Comparison of ENCODE assay signal across 15 cellular contexts in the genomic region with DNA sequence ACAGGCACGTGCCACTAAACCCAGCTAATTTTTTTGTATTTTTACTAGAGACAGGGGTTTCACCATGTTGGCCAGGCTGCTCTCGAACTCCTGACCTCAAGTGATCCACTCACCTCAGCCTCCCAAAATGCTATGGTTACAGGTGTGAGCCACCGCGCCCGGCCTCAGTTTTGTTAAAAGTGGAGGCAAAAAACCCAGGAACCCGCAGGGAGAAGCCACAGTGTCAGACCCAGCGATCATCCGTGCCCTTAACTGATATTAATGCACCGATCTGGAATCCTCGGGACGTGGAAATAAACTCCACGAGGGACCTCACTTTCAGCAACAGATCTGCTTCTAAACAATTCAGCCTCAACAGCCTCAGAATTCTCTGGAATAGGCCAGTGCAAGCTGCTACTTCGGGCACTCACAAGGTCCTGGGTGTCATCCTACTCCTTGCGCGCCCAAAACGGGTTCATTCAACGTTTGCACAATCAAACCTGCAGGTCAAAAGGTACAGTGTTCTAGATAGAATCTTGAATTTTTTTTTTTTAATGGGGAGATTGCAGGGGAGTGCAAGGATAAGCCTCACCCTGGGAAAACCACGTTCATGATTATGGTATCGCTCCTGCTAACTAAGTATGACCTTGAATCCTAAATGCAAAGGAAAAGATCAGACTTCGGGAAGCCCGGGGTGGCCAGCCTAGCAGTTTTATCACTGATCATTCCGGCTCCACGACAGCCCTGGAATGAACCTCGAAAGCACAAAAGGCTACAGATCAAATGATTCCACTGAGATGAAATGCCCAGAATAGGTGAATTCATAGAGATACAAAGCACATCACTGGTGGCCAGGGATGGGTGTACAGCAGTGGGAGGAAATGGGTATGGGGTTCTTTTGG. TPM values are rescaled to one million over a fixed set of nuclear protein-coding genes. Genes with fewer than 3 reads are reported as not detected.
DNase-seq lines count a peak whose midpoint lies in the region; ATAC-seq, FAIRE-seq and TF ChIP-seq lines count a peak whose summit lies in the region.
"Had no signal": no experiment of that assay in that cellular context is flagged by ENCODE, and none has a peak within 500 bp of the region (broad histone marks: within the 10 kb centered on the region; RNA-seq: fewer than 3 reads in every experiment).

No MANE protein-coding gene starts in this region.

- CTCF ChIA-PET in naive thymus-derived CD4-positive, alpha-beta T cell (lab: Charles Lee), result interaction anchor here (0.7 to 1.7 kb wide), 2 partner anchors 19 to 424 kb away, joined by 5 read pairs; no protein-coding TSS in a partner anchor

- H3K36me3 ChIP-seq in naive thymus-derived CD4-positive, alpha-beta T cell (ENCODE audit: control insufficient read depth in 2 of 3, insufficient read depth in 3 of 3, low read length in 3 of 3), result peaks cover 0 to 25% (median 0%) of the 10 kb centered on the region in 3 experiments
- H3K36me3 ChIP-seq in uterus, result no peaks in the 10 kb centered on the region
- H3K36me3 ChIP-seq: tibial artery had no signal

- no peak for TF ChIP-seq POLR2A in uterus (IDR thresholded peaks at IDR 0.05)

- H3K36me3 Mint-ChIP-seq in activated naive CD8-positive, alpha-beta T cell, result no peaks in the 10 kb centered on the region
- H3K36me3 Mint-ChIP-seq in naive thymus-derived CD4-positive, alpha-beta T cell, result peaks cover 5 to 30% (median 22%) of the 10 kb centered on the region in 5 donors

- no peak overlapping the region for H3K4me3 ChIP-seq in naive thymus-derived CD4-positive, alpha-beta T cell (ENCODE audit: low read length)
- H3K4me3 ChIP-seq in uterus, result no peak overlapping the region
- H3K4me3 ChIP-seq: hepatocyte, tibial artery had no signal

- H3K9me3 ChIP-seq in naive thymus-derived CD4-positive, alpha-beta T cell (ENCODE audit: control insufficient read depth in 2 of 3, low read length in 3 of 3), result no peaks in the 10 kb centered on the region
- H3K9me3 ChIP-seq in uterus, result no peaks in the 10 kb centered on the region
- H3K9me3 ChIP-seq: tibial artery had no signal

- no peaks in the 10 kb centered on the region for H3K9me3 Mint-ChIP-seq in activated naive CD8-positive, alpha-beta T cell (ENCODE audit: low read depth)
- H3K9me3 Mint-ChIP-seq in naive thymus-derived CD4-positive, alpha-beta T cell, result peaks cover 0 to 1% (median 0%) of the 10 kb centered on the region in 11 donors

- no peaks in the 10 kb centered on the region for H3K27me3 Mint-ChIP-seq in activated naive CD8-positive, alpha-beta T cell
- no peaks in the 10 kb centered on the region for H3K27me3 Mint-ChIP-seq in naive thymus-derived CD4-positive, alpha-beta T cell

- peak overlapping the region; percentile 65 for H3K27ac ChIP-seq in naive thymus-derived CD4-positive, alpha-beta T cell (ENCODE audit: low read depth, low read length)
- H3K27ac ChIP-seq in uterus, result peak overlapping the region; percentile 81 to 92
- H3K27ac ChIP-seq: hepatocyte, tibial artery had no signal

- intact Hi-C loops in left cardiac atrium (cut with DNase I), result no loop called here
- intact Hi-C loops in Right ventricle myocardium inferior (cut with DNase I), result no loop called here
- intact Hi-C loops in naive thymus-derived CD4-positive, alpha-beta T cell (cut with micrococcal nuclease), result loop anchor here in 1 of 2 donors (5.0 to 10.0 kb wide), 3 partner anchors 33 to 351 kb away; partner anchors contain the start of genes GSPT1 and SOCS1
- intact Hi-C loops in uterus (cut with DNase I; ENCODE audit: low total_unique reads), result no loop called here

- DNase-seq in left cardiac atrium, result peak; percentile 5
- DNase-seq in Right ventricle myocardium inferior (ENCODE audit: missing footprints), result no peak
- no peak for DNase-seq in naive thymus-derived CD4-positive, alpha-beta T cell
- no peak for DNase-seq in uterus
- DNase-seq in HTR-8/SVneo (ENCODE audit: insufficient read length, low spot score), result no peak
- DNase-seq in cortex of kidney (lab: John Stamatoyannopoulos, UW), result no peak
- DNase-seq: DMS 273 treated with DMSO at 0.1 percent for 48 hours; left colon; NCI-H187 treated with DMSO at 0.1 percent for 48 hours; NCI-H446 treated with DMSO at 0.1 percent for 48 hours; stimulated activated CD4-positive, alpha-beta T cell treated with anti-CD3 and anti-CD28 coated beads, Interleukin-1b, Interleukin-23, amount 100 ng/mL, for 48 hours; tibial artery had no signal

- H3K4me3 Mint-ChIP-seq in activated naive CD8-positive, alpha-beta T cell, result no peak overlapping the region
- H3K4me3 Mint-ChIP-seq in naive thymus-derived CD4-positive, alpha-beta T cell, result peak overlapping the region in 7 of 10 donors; percentile 19 to 64 (median 35)

- FAIRE-seq in HTR-8/SVneo (lab: Jason Lieb, UNC), result no peak

- H3K27me3 ChIP-seq in naive thymus-derived CD4-positive, alpha-beta T cell (ENCODE audit: control insufficient read depth in 2 of 2, insufficient read depth in 2 of 2, low read length in 2 of 2), result no peaks in the 10 kb centered on the region
- H3K27me3 ChIP-seq in uterus, result no peaks in the 10 kb centered on the region
- H3K27me3 ChIP-seq: hepatocyte, tibial artery had no signal

- H3K4me1 ChIP-seq in naive thymus-derived CD4-positive, alpha-beta T cell (ENCODE audit: control insufficient read depth in 2 of 2, insufficient read depth in 2 of 2, low read length in 2 of 2), result peaks cover 38 to 62% of the 10 kb centered on the region in 2 donors
- peaks cover 0 to 11% of the 10 kb centered on the region in 2 donors for H3K4me1 ChIP-seq in uterus

- H3K27ac Mint-ChIP-seq in activated naive CD8-positive, alpha-beta T cell, result peak overlapping the region; percentile 79
- H3K27ac Mint-ChIP-seq in naive thymus-derived CD4-positive, alpha-beta T cell, result peak overlapping the region; percentile 64 to 99 (median 93)

- no peak for ATAC-seq in left cardiac atrium
- no peak for ATAC-seq in Right ventricle myocardium inferior
- ATAC-seq in naive thymus-derived CD4-positive, alpha-beta T cell, result no peak
- ATAC-seq in HG03045 (IDR thresholded peaks at IDR 0.05; ENCODE audit: unreplicated experiment), result no peak
- ATAC-seq: left colon had no signal

- peaks cover 73% of the 10 kb centered on the region for H3K4me1 Mint-ChIP-seq in activated naive CD8-positive, alpha-beta T cell (ENCODE audit: low read depth)
- peaks cover 24 to 90% (median 68%) of the 10 kb centered on the region in 7 donors for H3K4me1 Mint-ChIP-seq in naive thymus-derived CD4-positive, alpha-beta T cell

- POLR2A ChIA-PET in naive thymus-derived CD4-positive, alpha-beta T cell (lab: Charles Lee), result interaction anchor here (0.6 to 2.3 kb wide), 5 partner anchors 12 to 92 kb away, joined by 3 to 18 read pairs (median 5); no protein-coding TSS in a partner anchor

- TF ChIP-seq CTCF in uterus (IDR thresholded peaks at IDR 0.05), result no peak

RNA-seq across cellular contexts. Expression of gene LITAF, which starts 22.4 kb away (rescaled TPM):
- total RNA-seq in left cardiac atrium (10 to 100 TPM; 76.3 to 86.0 TPM), Right ventricle myocardium inferior (78.4 TPM), uterus (100 to 1,000 TPM in 1 of 4 donors, 10 to 100 TPM in 3; 46.9 to 163 (median 73.2) TPM)
- total RNA-seq in naive thymus-derived CD4-positive, alpha-beta T cell, result 100 to 1,000 TPM; 126 to 278 (median 208) TPM
- 100 to 1,000 TPM; 525 to 563 TPM for polyA plus RNA-seq in naive thymus-derived CD4-positive, alpha-beta T cell
